1 cellular context compared by ENCODE assay signal in genomic region chr14:74296037-74296467, GRCh38.
TF ChIP-seq lines count a peak whose summit lies in the region.

No MANE protein-coding gene starts in this region.

TF ChIP-seq in HepG2, 621 proteins besides CTCF, POLR2A, EP300 and RAD21 (continued from another document and continues in another):
- TF ChIP-seq MLLT10 (CRISPR knock-in tag; IDR thresholded peaks at IDR 0.05) (no peak), GFI1 (CRISPR knock-in tag; IDR thresholded peaks at IDR 0.05; ENCODE audit: borderline replicate concordance) (no peak), MAZ (IDR thresholded peaks at IDR 0.05; ENCODE audit: borderline replicate concordance, low read depth, low read length) (no peak), MAZ (CRISPR knock-in tag; IDR thresholded peaks at IDR 0.05; ENCODE audit: low read depth) (peak; percentile 48; the same call in 1 of the 2 replicates), ZBTB38 (CRISPR knock-in tag; IDR thresholded peaks at IDR 0.05) (peak; percentile 47; the same call in 1 of the 2 replicates), MEIS1 (CRISPR knock-in tag; IDR thresholded peaks at IDR 0.05; ENCODE audit: borderline replicate concordance) (no peak), ZNF496 (CRISPR knock-in tag; IDR thresholded peaks at IDR 0.05; ENCODE audit: insufficient replicate concordance) (no peak), DR1 (CRISPR knock-in tag; IDR thresholded peaks at IDR 0.05) (no peak), EED (CRISPR knock-in tag; IDR thresholded peaks at IDR 0.05) (0 out of 2 replicates have a peak, but pooled peaks have one; percentile 68), RBFOX2 (IDR thresholded peaks at IDR 0.05; ENCODE audit: low read depth, low read length) (no peak), HOXD1 (CRISPR knock-in tag; IDR thresholded peaks at IDR 0.05) (no peak), LCORL (IDR thresholded peaks at IDR 0.05) (no peak), LCORL (CRISPR knock-in tag; IDR thresholded peaks at IDR 0.05) (no peak), GABPB1 (CRISPR knock-in tag; IDR thresholded peaks at IDR 0.05) (peak; percentile 75), PHB2 (IDR thresholded peaks at IDR 0.05; ENCODE audit: partially characterized antibody) (no peak), ZSCAN31 (CRISPR knock-in tag; IDR thresholded peaks at IDR 0.05; ENCODE audit: low read depth) (no peak; the same call in 1 of the 2 replicates), NCOA1 (CRISPR knock-in tag; IDR thresholded peaks at IDR 0.05) (no peak), RXRA (CRISPR knock-in tag; IDR thresholded peaks at IDR 0.05) (peak; percentile 69), KDM5B (CRISPR knock-in tag; IDR thresholded peaks at IDR 0.05; ENCODE audit: borderline replicate concordance) (peak; percentile 82; the same call in 1 of the 2 replicates), KLF11 (CRISPR knock-in tag; IDR thresholded peaks at IDR 0.05) (no peak), ZNF550 (CRISPR knock-in tag; IDR thresholded peaks at IDR 0.05; ENCODE audit: borderline replicate concordance) (no peak), TEF (CRISPR knock-in tag; IDR thresholded peaks at IDR 0.05) (no peak), ZFP90 (CRISPR knock-in tag; IDR thresholded peaks at IDR 0.05; ENCODE audit: borderline replicate concordance) (no peak), ZIK1 (CRISPR knock-in tag; IDR thresholded peaks at IDR 0.05; ENCODE audit: borderline replicate concordance, low read depth) (no peak), SNAI1 (CRISPR knock-in tag; IDR thresholded peaks at IDR 0.05; ENCODE audit: borderline replicate concordance) (no peak), ISX (CRISPR knock-in tag; conservative IDR thresholded peaks at IDR 0.05) (no peak), ZNF431 (CRISPR knock-in tag; IDR thresholded peaks at IDR 0.05; ENCODE audit: borderline replicate concordance, low read depth) (peak; percentile 44; the same call in 1 of the 2 replicates), ZBTB2 (CRISPR knock-in tag; IDR thresholded peaks at IDR 0.05; ENCODE audit: low read depth) (no peak), ZNF605 (CRISPR knock-in tag; IDR thresholded peaks at IDR 0.05) (peak; percentile 72; the same call in 1 of the 2 replicates), ZNF800 (CRISPR knock-in tag; IDR thresholded peaks at IDR 0.05) (no peak), ZNF501 (CRISPR knock-in tag; IDR thresholded peaks at IDR 0.05) (peak; percentile 87), CHD4 (IDR thresholded peaks at IDR 0.05; ENCODE audit: borderline replicate concordance, low read length) (no peak), GLMP (CRISPR knock-in tag; IDR thresholded peaks at IDR 0.05; ENCODE audit: borderline replicate concordance) (no peak), KDM5A (IDR thresholded peaks at IDR 0.05; ENCODE audit: borderline replicate concordance, low read length) (no peak; the same call in 1 of the 2 replicates), TERF1 (CRISPR knock-in tag; IDR thresholded peaks at IDR 0.05) (no peak), HOXA7 (CRISPR knock-in tag; IDR thresholded peaks at IDR 0.05) (no peak), ZNF136 (CRISPR knock-in tag; IDR thresholded peaks at IDR 0.05; ENCODE audit: low read depth) (no peak), U2AF2 (IDR thresholded peaks at IDR 0.05; ENCODE audit: low read depth, low read length) (no peak), DMAP1 (CRISPR knock-in tag; IDR thresholded peaks at IDR 0.05) (peak; percentile 84), ZNF740 (CRISPR knock-in tag; IDR thresholded peaks at IDR 0.05) (no peak), GPN1 (CRISPR knock-in tag; IDR thresholded peaks at IDR 0.05; ENCODE audit: borderline replicate concordance) (no peak), MTERF4 (CRISPR knock-in tag; IDR thresholded peaks at IDR 0.05) (no peak), THYN1 (CRISPR knock-in tag; IDR thresholded peaks at IDR 0.05; ENCODE audit: borderline replicate concordance, low read depth) (no peak), ZNF101 (CRISPR knock-in tag; IDR thresholded peaks at IDR 0.05; ENCODE audit: borderline replicate concordance, low read depth) (no peak), TFDP2 (CRISPR knock-in tag; IDR thresholded peaks at IDR 0.05) (peak; percentile 85), FOXP1 (IDR thresholded peaks at IDR 0.05) (no peak), FOXP1 (CRISPR knock-in tag; IDR thresholded peaks at IDR 0.05) (no peak), NFE2L2 (IDR thresholded peaks at IDR 0.05; ENCODE audit: low read length) (no peak), ZNF280D (CRISPR knock-in tag; IDR thresholded peaks at IDR 0.05) (0 out of 2 replicates have a peak, but pooled peaks have one; percentile 66), ZNF841 (CRISPR knock-in tag; IDR thresholded peaks at IDR 0.05; ENCODE audit: borderline replicate concordance) (no peak), ZNF547 (CRISPR knock-in tag; IDR thresholded peaks at IDR 0.05) (peak; percentile 62; the same call in 1 of the 2 replicates), POGK (CRISPR knock-in tag; conservative IDR thresholded peaks at IDR 0.05) (peak; percentile 76), ZBTB43 (CRISPR knock-in tag; conservative IDR thresholded peaks at IDR 0.05) (no peak), ZNF572 (CRISPR knock-in tag; IDR thresholded peaks at IDR 0.05) (peak; percentile 89; the same call in 1 of the 2 replicates), ZSCAN21 (CRISPR knock-in tag; IDR thresholded peaks at IDR 0.05; ENCODE audit: borderline replicate concordance) (no peak; the same call in 1 of the 2 replicates)
